ENCODE assay signal across 8 cellular contexts in the genomic region with DNA sequence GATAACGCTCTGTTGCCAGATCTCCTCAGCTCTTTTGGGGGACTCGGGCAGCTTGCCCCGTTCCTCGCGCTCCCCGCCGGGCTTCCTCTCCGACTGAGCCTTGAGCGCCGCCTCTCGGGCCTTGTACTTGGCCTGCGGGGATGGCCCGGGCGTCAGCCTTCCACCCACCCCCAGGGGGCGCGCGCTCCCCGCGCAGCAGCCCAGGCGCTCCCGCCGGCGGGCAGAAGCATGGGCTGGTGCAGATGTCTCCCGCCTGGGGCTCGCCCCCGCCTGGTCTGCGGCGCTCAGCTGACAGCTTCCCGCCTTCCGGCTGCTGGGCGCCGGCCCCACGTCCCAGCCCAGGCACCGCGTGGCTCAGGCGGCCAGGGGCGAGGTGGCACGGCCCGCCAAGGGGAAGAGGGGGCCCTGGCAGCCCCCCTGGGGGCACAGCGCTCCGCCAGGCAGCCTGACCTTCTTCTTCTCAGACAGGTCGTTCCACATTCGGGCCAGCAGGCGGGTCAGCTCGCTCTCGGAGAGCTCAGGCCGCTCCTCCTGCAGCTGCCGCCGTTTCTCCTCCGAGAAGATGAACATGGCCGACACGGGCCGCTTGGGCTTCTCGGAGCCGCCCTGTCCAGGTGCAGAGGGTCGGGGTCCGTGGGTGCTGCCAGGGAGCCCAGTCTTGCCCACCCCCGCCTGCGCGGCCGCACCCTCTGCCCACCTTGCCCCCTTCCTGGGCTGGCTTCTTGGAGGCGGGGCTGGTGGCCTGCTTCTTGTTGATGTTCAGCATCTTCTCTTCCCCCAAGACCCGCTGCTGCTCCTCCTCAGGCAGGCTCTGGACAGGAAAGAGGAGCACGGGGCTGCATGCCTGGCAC. TPM values are rescaled to one million over a fixed set of nuclear protein-coding genes. Genes with fewer than 3 reads are reported as not detected.
DNase-seq lines count a peak whose midpoint lies in the region; ATAC-seq and TF ChIP-seq lines count a peak whose summit lies in the region.

No MANE protein-coding gene starts in this region.

- H3K27ac ChIP-seq in mesenchymal stem cell (ENCODE audit: low read length, poor library complexity, severe bottlenecking): no peak overlapping the region

- H4K8ac ChIP-seq in mesenchymal stem cell (ENCODE audit: low read length): peak overlapping the region; percentile 62

- H4K91ac ChIP-seq in mesenchymal stem cell (ENCODE audit: low read length): peak overlapping the region; percentile 43

- no peak overlapping the region for H2BK15ac ChIP-seq in mesenchymal stem cell (ENCODE audit: low read depth, poor library complexity, severe bottlenecking)

- no peaks in the 10 kb centered on the region for H3K9me3 Mint-ChIP-seq in activated CD4-positive, alpha-beta memory T cell treated with anti-CD3 and anti-CD28 coated beads for 36 hours

- peak overlapping the region in 1 of 2 experiments; percentile 11 for H2BK12ac ChIP-seq in mesenchymal stem cell (ENCODE audit: low read length in 2 of 2)

- in situ Hi-C loops in GM13977 (cut with MboI; ENCODE audit: low pct_unique_long_range_greater_than_20kb, low sequenced_read_pairs, unreplicated experiment): loop anchor here (25.0 kb wide), 1 partner anchor 302 kb away; a partner anchor contains a TSS

- no peak overlapping the region for H2AFZ ChIP-seq in mesenchymal stem cell (ENCODE audit: low read depth, low read length)

- H3K27me3 ChIP-seq in mesenchymal stem cell (ENCODE audit: control insufficient read depth in 1 of 2, insufficient read depth in 1 of 2, low read length in 2 of 2): no peaks in the 10 kb centered on the region

- no peak overlapping the region for H2AK5ac ChIP-seq in mesenchymal stem cell (ENCODE audit: low read length, severe bottlenecking)

- no peak overlapping the region for H3K4me3 ChIP-seq in mesenchymal stem cell (ENCODE audit: insufficient read depth in 1 of 2, low read depth in 1 of 2, low read length in 2 of 2)

- intact Hi-C loops in activated CD4-positive, alpha-beta memory T cell treated with anti-CD3 and anti-CD28 coated beads for 36 hours (cut with micrococcal nuclease): loop anchor here (1.0 kb wide), 4 partner anchors 8 to 121 kb away; a partner anchor contains a TSS

- H3K4me2 ChIP-seq in mesenchymal stem cell (ENCODE audit: low read length, poor library complexity, severe bottlenecking): no peak overlapping the region

- no peaks in the 10 kb centered on the region for H3K27me3 Mint-ChIP-seq in activated CD4-positive, alpha-beta memory T cell treated with anti-CD3 and anti-CD28 coated beads for 36 hours

- H3K4me1 ChIP-seq in mesenchymal stem cell (ENCODE audit: control insufficient read depth, insufficient read depth, low read depth, low read length): peaks cover 18% of the 10 kb centered on the region

- no peak overlapping the region for H2BK120ac ChIP-seq in mesenchymal stem cell (ENCODE audit: low read depth, low read length)

- no peak overlapping the region for H3K14ac ChIP-seq in mesenchymal stem cell (ENCODE audit: low read length in 2 of 2)

- CTCF ChIA-PET in activated CD4-positive, alpha-beta memory T cell treated with anti-CD3 and anti-CD28 coated beads for 36 hours (lab: Charles Lee): interaction anchor here (0.6 to 3.9 kb wide), 45 partner anchors 9 to 1170 kb away, joined by 3 to 86 read pairs (median 5); a partner anchor contains a TSS

- peaks cover 61% of the 10 kb centered on the region for H3K36me3 Mint-ChIP-seq in activated CD4-positive, alpha-beta memory T cell treated with anti-CD3 and anti-CD28 coated beads for 36 hours

- H3K4me3 Mint-ChIP-seq in activated CD4-positive, alpha-beta memory T cell treated with anti-CD3 and anti-CD28 coated beads for 36 hours: peak overlapping the region; percentile 70

- peak overlapping the region in 1 of 2 experiments; percentile 48 for H3K18ac ChIP-seq in mesenchymal stem cell (ENCODE audit: low read depth in 1 of 2, low read length in 2 of 2)

- WGBS in mesenchymal stem cell: 36% methylated on average over 62 of the region's 64 CpGs

- TF ChIP-seq CTCF in GM13977 (IDR thresholded peaks at IDR 0.05; ENCODE audit: extremely low read depth, insufficient read depth, missing control alignments): peak; percentile 100

- H3K36me3 ChIP-seq in mesenchymal stem cell (ENCODE audit: control insufficient read depth in 1 of 2, insufficient read depth in 2 of 2, low read depth in 1 of 2, low read length in 2 of 2): peaks cover 73 to 94% of the 10 kb centered on the region in 2 experiments

- H3K79me1 ChIP-seq in mesenchymal stem cell (replicated peaks; ENCODE audit: low read length, poor library complexity, severe bottlenecking): peaks cover 40% of the 10 kb centered on the region

- H3K27ac Mint-ChIP-seq in activated CD4-positive, alpha-beta memory T cell treated with anti-CD3 and anti-CD28 coated beads for 36 hours: peak overlapping the region; percentile 92

- H3K23ac ChIP-seq in mesenchymal stem cell (ENCODE audit: low read length in 2 of 2): no peak overlapping the region

- DNase-seq in GM13977 (ENCODE audit: low spot score) (peak; percentile 96), NCI-H524 treated with DMSO at 0.1 percent for 48 hours (lab: John Stamatoyannopoulos, UW) (peak; percentile 29), mesenchymal stem cell (peak; percentile 86), RKO (ENCODE audit: low spot score) (no peak)
- DNase-seq in activated CD4-positive, alpha-beta memory T cell treated with anti-CD3 and anti-CD28 coated beads for 36 hours: peak; percentile 95
- DNase-seq in effector CD4-positive, alpha-beta T cell: peak; percentile 86
- DNase-seq in stimulated activated CD8-positive, alpha-beta memory T cell treated with anti-CD3 and anti-CD28 coated beads, Interleukin-15, amount 100 ng/mL, for 1 hour (ENCODE audit: low read depth): peak; percentile 78

- ATAC-seq in HG02938 (IDR thresholded peaks at IDR 0.05; ENCODE audit: unreplicated experiment): peak; percentile 56

- peak overlapping the region in 1 of 2 experiments; percentile 50 for H3K4ac ChIP-seq in mesenchymal stem cell (ENCODE audit: low read depth in 1 of 2, low read length in 2 of 2)

- H3K4me1 Mint-ChIP-seq in activated CD4-positive, alpha-beta memory T cell treated with anti-CD3 and anti-CD28 coated beads for 36 hours (ENCODE audit: low read depth): peaks cover 64% of the 10 kb centered on the region

- no peak overlapping the region for H2BK5ac ChIP-seq in mesenchymal stem cell (ENCODE audit: low read depth, low read length, poor library complexity, severe bottlenecking)

- H3K9me3 ChIP-seq in mesenchymal stem cell (ENCODE audit: control insufficient read depth, low read length): peaks cover 8% of the 10 kb centered on the region

- POLR2A ChIA-PET in activated CD4-positive, alpha-beta memory T cell treated with anti-CD3 and anti-CD28 coated beads for 36 hours (lab: Charles Lee): interaction anchor here (0.5 to 4.1 kb wide), 19 partner anchors 8 to 435 kb away, joined by 3 to 43 read pairs (median 5); a partner anchor contains a TSS

- H3K9ac ChIP-seq in mesenchymal stem cell (ENCODE audit: low read length): peak overlapping the region; percentile 64

RNA-seq across cellular contexts. Expression of a gene that starts 8.9 kb away (rescaled TPM):
- 100 to 1,000 TPM; 112 to 118 TPM for total RNA-seq in activated CD4-positive, alpha-beta memory T cell treated with anti-CD3 and anti-CD28 coated beads for 36 hours
- polyA plus RNA-seq in mesenchymal stem cell (2013, experiment 1 of 2): 47.3 TPM
- 45.8 TPM for polyA plus RNA-seq in mesenchymal stem cell (2013, experiment 2 of 2)

RNA-seq across cellular contexts. Expression of a gene that starts 10.9 kb away (rescaled TPM):
- 10 to 100 TPM; 63.4 to 69.7 TPM for total RNA-seq in activated CD4-positive, alpha-beta memory T cell treated with anti-CD3 and anti-CD28 coated beads for 36 hours
- polyA plus RNA-seq in mesenchymal stem cell (2013, experiment 1 of 2): 44.2 TPM
- 42.8 TPM for polyA plus RNA-seq in mesenchymal stem cell (2013, experiment 2 of 2)

RNA-seq across cellular contexts. Expression of a gene that starts 23.8 kb away (rescaled TPM):
- total RNA-seq in activated CD4-positive, alpha-beta memory T cell treated with anti-CD3 and anti-CD28 coated beads for 36 hours: 10 to 100 TPM; 21.8 to 21.9 TPM
- 26.9 TPM for polyA plus RNA-seq in mesenchymal stem cell (2013, experiment 1 of 2)
- polyA plus RNA-seq in mesenchymal stem cell (2013, experiment 2 of 2): 27.2 TPM

RNA-seq across cellular contexts. Expression of a gene that starts 40.1 kb away (rescaled TPM):
- under 1 TPM in 1 of 2 experiments, not detected in 1; 0.19 TPM for total RNA-seq in activated CD4-positive, alpha-beta memory T cell treated with anti-CD3 and anti-CD28 coated beads for 36 hours
- 0.07 TPM for polyA plus RNA-seq in mesenchymal stem cell (2013, experiment 1 of 2)
- 0.05 TPM for polyA plus RNA-seq in mesenchymal stem cell (2013, experiment 2 of 2)

RNA-seq across cellular contexts. Expression of a gene that starts 57.4 kb away (rescaled TPM):
- not detected for total RNA-seq in activated CD4-positive, alpha-beta memory T cell treated with anti-CD3 and anti-CD28 coated beads for 36 hours
- polyA plus RNA-seq in mesenchymal stem cell (2013, experiment 1 of 2): not detected
- polyA plus RNA-seq in mesenchymal stem cell (2013, experiment 2 of 2): not detected
